Comparison of ENCODE assay signal across 30 cellular contexts in the genomic region with DNA sequence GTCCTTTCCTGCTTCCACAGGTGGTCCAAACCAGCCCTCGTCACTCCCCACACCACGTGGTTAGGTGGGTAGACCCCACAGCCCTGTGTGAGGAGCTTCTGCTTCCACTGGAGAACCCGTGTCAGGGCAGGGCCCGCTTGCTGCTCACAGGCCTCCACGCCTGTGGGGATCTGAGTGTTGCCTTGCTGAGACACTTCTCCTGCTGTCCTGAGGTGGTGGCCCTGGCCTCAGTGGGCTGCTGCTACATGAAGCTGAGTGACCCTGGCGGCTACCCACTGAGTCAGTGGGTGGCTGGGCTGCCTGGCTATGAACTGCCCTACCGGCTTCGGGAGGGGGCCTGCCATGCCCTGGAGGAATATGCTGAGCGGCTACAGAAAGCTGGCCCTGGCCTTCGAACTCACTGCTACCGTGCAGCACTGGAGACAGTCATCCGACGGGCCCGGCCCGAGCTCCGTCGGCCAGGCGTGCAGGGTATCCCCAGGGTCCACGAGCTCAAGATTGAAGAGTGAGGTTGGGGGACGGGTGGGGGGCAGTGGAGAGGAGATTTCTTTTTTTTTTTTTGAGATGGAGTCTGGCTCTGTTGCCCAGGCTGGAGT.
"Had no signal": no experiment of that assay in that cellular context is flagged by ENCODE, and none has a peak within 500 bp of the region (broad histone marks: within the 10 kb centered on the region; RNA-seq: fewer than 3 reads in every experiment).

No MANE protein-coding gene starts in this region.

- DNase-seq: activated CD4-positive, alpha-beta T cell treated with anti-CD3 and anti-CD28 coated beads, Interleukin-2, amount 10 ng/mL, durations not matched to agents 24 days and 14 days; activated CD4-positive, alpha-beta T cell treated with anti-CD3 and anti-CD28 coated beads, Interleukin-2, amount 50 U/mL, for 48 hours; activated CD8-positive, alpha-beta T cell treated with anti-CD3 and anti-CD28 coated beads, Interleukin-2, amount 10 ng/mL, durations not matched to agents 7 days and 5 days; activated gamma-delta T cell; activated naive CD4-positive, alpha-beta T cell treated with Interleukin-2 at 50 U/mL for 16 hours; activated T-cell treated with anti-CD3 and anti-CD28 coated beads, Interleukin-2, amount 50 U/mL, for 24 hours; anterior cingulate cortex; Kasumi-1; KG1; MM.1S; MV-4-11; NCI-H1092; NCI-H1436 treated with DMSO at 0.1 percent for 48 hours; NCI-H1694 treated with DMSO at 0.1 percent for 48 hours; NCI-H2029; NCI-H510A; NCI-H526; NCI-H748 treated with DMSO at 0.1 percent for 48 hours; NK-92 treated with Interleukin-12 subunit alpha and Interleukin-12 subunit beta, amount 100 ng/mL, for 24 hours; PC-3; Peyer's patch; Right ventricle myocardium superior; RPMI8226; SJCRH30 had no signal

- ATAC-seq: activated CD8-positive, alpha-beta T cell treated with anti-CD3 and anti-CD28 coated beads, Interleukin-2, amount 10 ng/mL, durations not matched to agents 7 days and 5 days; PC-3 had no signal

- H3K27ac Mint-ChIP-seq: activated CD4-positive, alpha-beta T cell treated with anti-CD3 and anti-CD28 coated beads, Interleukin-2, amount 10 ng/mL, durations not matched to agents 24 days and 14 days; activated CD8-positive, alpha-beta T cell treated with anti-CD3 and anti-CD28 coated beads, Interleukin-2, amount 10 ng/mL, durations not matched to agents 7 days and 5 days; activated naive CD4-positive, alpha-beta T cell treated with anti-CD3 and anti-CD28 coated beads, Interleukin-2, amount 50 U/mL, for 24 hours; activated T-cell treated with anti-CD3 and anti-CD28 coated beads, Interleukin-2, amount 50 U/mL, for 24 hours; activated T-helper 2 cell treated with anti-CD3 and anti-CD28 coated beads, Interferon-gamma antibody, Interleukin-2, Interleukin-4, amounts not matched to agents 10 μg/mL and 5 μg/mL and 100 μg/mL, durations not matched to agents 14 hours and 24 hours and 36 hours; T-helper 2 cell treated with Interferon-gamma antibody and Interleukin-4, amounts not matched to agents 5 μg/mL and 100 μg/mL, for 36 hours had no signal

- H3K4me3 Mint-ChIP-seq: activated CD4-positive, alpha-beta T cell treated with anti-CD3 and anti-CD28 coated beads, Interleukin-2, amount 10 ng/mL, durations not matched to agents 24 days and 14 days; activated CD8-positive, alpha-beta T cell treated with anti-CD3 and anti-CD28 coated beads, Interleukin-2, amount 10 ng/mL, durations not matched to agents 7 days and 5 days; activated naive CD4-positive, alpha-beta T cell treated with anti-CD3 and anti-CD28 coated beads, Interleukin-2, amount 50 U/mL, for 24 hours; activated T-cell treated with anti-CD3 and anti-CD28 coated beads, Interleukin-2, amount 50 U/mL, for 24 hours; brain; central memory CD8-positive, alpha-beta T cell; T-helper 2 cell treated with Interferon-gamma antibody and Interleukin-4, amounts not matched to agents 5 μg/mL and 100 μg/mL, for 36 hours had no signal

- H3K4me1 ChIP-seq: SJCRH30 had no signal

- H3K9me3 ChIP-seq: Peyer's patch, SJCRH30 had no signal

- H3K9me3 Mint-ChIP-seq: activated CD4-positive, alpha-beta T cell treated with anti-CD3 and anti-CD28 coated beads, Interleukin-2, amount 10 ng/mL, durations not matched to agents 24 days and 14 days; activated naive CD4-positive, alpha-beta T cell treated with anti-CD3 and anti-CD28 coated beads, Interleukin-2, amount 50 U/mL, for 24 hours; activated T-cell treated with anti-CD3 and anti-CD28 coated beads, Interleukin-2, amount 50 U/mL, for 24 hours; activated T-helper 2 cell treated with anti-CD3 and anti-CD28 coated beads, Interferon-gamma antibody, Interleukin-2, Interleukin-4, amounts not matched to agents 10 μg/mL and 5 μg/mL and 100 μg/mL, durations not matched to agents 14 hours and 24 hours and 36 hours; brain; central memory CD8-positive, alpha-beta T cell; T-helper 2 cell treated with Interferon-gamma antibody and Interleukin-4, amounts not matched to agents 5 μg/mL and 100 μg/mL, for 36 hours had no signal

- H3K27me3 Mint-ChIP-seq: activated CD4-positive, alpha-beta T cell treated with anti-CD3 and anti-CD28 coated beads, Interleukin-2, amount 10 ng/mL, durations not matched to agents 24 days and 14 days; activated naive CD4-positive, alpha-beta T cell treated with anti-CD3 and anti-CD28 coated beads, Interleukin-2, amount 50 U/mL, for 24 hours; activated T-cell treated with anti-CD3 and anti-CD28 coated beads, Interleukin-2, amount 50 U/mL, for 24 hours; central memory CD8-positive, alpha-beta T cell had no signal

- H3K4me3 ChIP-seq: Peyer's patch, SJCRH30, SK-N-MC had no signal

- H3K27me3 ChIP-seq: Peyer's patch, SJCRH30 had no signal

- H3K27ac ChIP-seq: Peyer's patch, SJCRH30, SK-N-MC had no signal
